ENCODE assay signal across 9 cellular contexts in genomic region chr17:68199837-68200688, GRCh38. TPM values are rescaled to one million over a fixed set of nuclear protein-coding genes. Genes with fewer than 3 reads are reported as not detected.
A peak's percentile ranks its signal among the peaks of the same experiment; 100 is the strongest.
DNase-seq lines count a peak whose midpoint lies in the region; ATAC-seq, FAIRE-seq and TF ChIP-seq lines count a peak whose summit lies in the region.
"Had no signal": no experiment of that assay in that cellular context is flagged by ENCODE, and none has a peak within 500 bp of the region (broad histone marks: within the 10 kb centered on the region; RNA-seq: fewer than 3 reads in every experiment).

No MANE protein-coding gene starts in this region.

- no peaks in the 10 kb centered on the region for H3K9me3 ChIP-seq in PC-3 (ENCODE audit: low read length)
- H3K9me3 ChIP-seq in endocrine pancreas (ENCODE audit: control insufficient read depth, low read length): no peaks in the 10 kb centered on the region

- FAIRE-seq in GM12891 (lab: Jason Lieb, UNC): no peak

- H3K9ac ChIP-seq in PC-3 (ENCODE audit: low read length) (no peak overlapping the region), endocrine pancreas (ENCODE audit: control insufficient read depth, insufficient read depth, low read length) (no peak overlapping the region), rectal smooth muscle tissue (ENCODE audit: low read length) (no peak overlapping the region)

- H3K36me3 ChIP-seq in PC-3 (ENCODE audit: low read depth, low read length) (no peaks in the 10 kb centered on the region), endocrine pancreas (ENCODE audit: control insufficient read depth, insufficient read depth, low read length) (no peaks in the 10 kb centered on the region), rectal smooth muscle tissue (ENCODE audit: control insufficient read depth, insufficient read depth, low read length) (no peaks in the 10 kb centered on the region)
- H3K36me3 ChIP-seq: SJSA1 had no signal

- H4K20me1 ChIP-seq in PC-3 (ENCODE audit: low read length): no peaks in the 10 kb centered on the region

- H3K27me3 ChIP-seq in PC-3 (ENCODE audit: low read length) (peaks cover 53% of the 10 kb centered on the region), endocrine pancreas (ENCODE audit: control insufficient read depth, insufficient read depth, low read length) (peaks cover 10% of the 10 kb centered on the region), rectal smooth muscle tissue (ENCODE audit: control insufficient read depth, insufficient read depth, low read length) (peaks cover 32% of the 10 kb centered on the region)

- CTCF ChIA-PET in PC-3 (lab: Charles Lee): interaction anchor here (0.6 to 1.3 kb wide), 4 partner anchors 12 to 142 kb away, joined by 3 to 9 read pairs (median 4); no protein-coding TSS in a partner anchor

- no peak for TF ChIP-seq POLR2A in GM12891 (IDR thresholded peaks at IDR 0.05; ENCODE audit: low read depth, low read length)

- H3F3A ChIP-seq in PC-3 (ENCODE audit: low read length, unreplicated experiment): no peaks in the 10 kb centered on the region

- no peaks in the 10 kb centered on the region for H3K79me2 ChIP-seq in PC-3 (ENCODE audit: low read length)

- H3K9me2 ChIP-seq in PC-3 (replicated peaks; ENCODE audit: low read length): no peaks in the 10 kb centered on the region

- H3K4me1 ChIP-seq in PC-3 (ENCODE audit: insufficient read depth, low read length): peaks cover 34% of the 10 kb centered on the region
- no peaks in the 10 kb centered on the region for H3K4me1 ChIP-seq in endocrine pancreas (ENCODE audit: control insufficient read depth, insufficient read depth, low read length)
- H3K4me1 ChIP-seq in rectal smooth muscle tissue (ENCODE audit: control insufficient read depth, insufficient read depth, low read length): peaks cover 10% of the 10 kb centered on the region

- H3K27ac ChIP-seq in PC-3 (ENCODE audit: low read length): no peak overlapping the region
- H3K27ac ChIP-seq in rectal smooth muscle tissue (ENCODE audit: low read depth, low read length): no peak overlapping the region
- H3K27ac ChIP-seq: SJSA1 had no signal

- no peak for TF ChIP-seq CTCF in PC-3 (conservative IDR thresholded peaks at IDR 0.05; ENCODE audit: low read depth, low read length)

- no peak for ATAC-seq in PC-3

- no TSS peak for BruUV-seq in PC-3 (replicated peaks; lab: Mats Ljungman, UMichigan)

- H3K4me3 ChIP-seq in PC-3 (ENCODE audit: low read length): peak overlapping the region; percentile 60
- peak overlapping the region; percentile 12 for H3K4me3 ChIP-seq in endocrine pancreas (ENCODE audit: control insufficient read depth, insufficient read depth, low read length)
- H3K4me3 ChIP-seq in rectal smooth muscle tissue (ENCODE audit: low read length): peak overlapping the region; percentile 61
- H3K4me3 ChIP-seq: SJSA1 had no signal

- intact Hi-C loops in PC-3 (cut with micrococcal nuclease): loop anchor here (1.0 to 10.0 kb wide), 3 partner anchors 28 to 135 kb away; partner anchors contain the start of gene AMZ2

- H2AFZ ChIP-seq in PC-3 (ENCODE audit: low read length): peak overlapping the region; percentile 79

- DNase-seq in GM12891 (ENCODE audit: insufficient read length, low spot score) (no peak), PC-3 (no peak), dedifferentiated amniotic fluid mesenchymal stem cell (ENCODE audit: extremely low spot score) (no peak), NCI-H187 (lab: John Stamatoyannopoulos, UW) (no peak), NCI-H2081 treated with DMSO at 0.1 percent for 48 hours (lab: John Stamatoyannopoulos, UW) (no peak), NCI-H2029 (lab: John Stamatoyannopoulos, UW) (no peak)

- peak overlapping the region; percentile 86 for H3K4me2 ChIP-seq in PC-3 (ENCODE audit: low read length)

- POLR2A ChIA-PET in PC-3 (lab: Charles Lee; ENCODE audit: unreplicated experiment): interaction anchor here (0.6 kb wide), 2 partner anchors 234 to 257 kb away, joined by 3 to 4 read pairs; partner anchors contain the start of gene WIPI1

TF ChIP-seq in GM12891, 5 proteins besides CTCF, POLR2A, EP300 and RAD21:
- TF ChIP-seq SPI1 (IDR thresholded peaks at IDR 0.05; ENCODE audit: low read depth, low read length) (no peak), TAF1 (IDR thresholded peaks at IDR 0.05; ENCODE audit: low read depth, low read length) (no peak), POLR2AphosphoS5 (IDR thresholded peaks at IDR 0.05; ENCODE audit: low read depth, low read length) (no peak), POU2F2 (IDR thresholded peaks at IDR 0.05; ENCODE audit: low read depth, low read length) (peak; percentile 48; the same call in 1 of the 2 replicates)

RNA-seq across cellular contexts. Expression of gene AMZ2, which starts 47.8 kb away (rescaled TPM):
- polyA plus RNA-seq in GM12891 (2012; ENCODE audit: low read depth, missing spikeins): 84.6 TPM
- total RNA-seq in PC-3 (2014; rRNA removed): 81.1 and 88.5 TPM in 2 replicates
